In the genomic region with DNA sequence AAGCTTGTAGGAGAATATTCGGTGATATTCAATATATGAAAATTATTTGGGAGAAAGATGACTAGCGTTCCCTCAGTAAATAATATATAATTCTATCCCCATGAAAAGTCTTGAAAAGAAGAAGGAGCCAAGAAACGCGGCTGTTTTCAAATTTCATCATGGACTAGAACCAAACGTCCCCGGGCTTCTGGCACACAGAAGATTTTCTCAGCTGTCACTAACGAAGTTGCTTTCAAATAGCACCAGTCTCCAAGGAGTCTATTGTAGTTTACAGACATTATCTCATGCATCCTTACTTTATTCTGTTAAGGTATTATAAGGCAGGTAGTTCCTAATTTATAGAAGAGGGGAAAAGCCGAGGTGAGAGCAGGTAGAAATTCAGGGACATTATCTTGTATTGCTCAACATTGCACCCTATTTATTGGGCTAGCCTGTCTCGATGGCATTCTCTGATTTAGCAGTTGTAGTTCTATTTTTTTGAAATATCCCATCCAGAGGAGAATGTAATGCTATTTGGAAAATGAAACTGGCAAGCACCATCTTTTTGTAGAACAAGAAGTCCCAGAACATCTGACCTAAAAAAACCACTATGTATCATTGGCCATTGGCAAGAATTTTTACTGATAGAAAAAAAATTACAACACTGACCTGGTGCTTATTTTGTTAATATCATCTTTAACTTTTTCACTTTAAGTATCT, we compare ENCODE assay signal across 23 cellular contexts.
A peak's percentile ranks its signal among the peaks of the same experiment; 100 is the strongest.
DNase-seq lines count a peak whose midpoint lies in the region; ATAC-seq and TF ChIP-seq lines count a peak whose summit lies in the region.
"Had no signal": no experiment of that assay in that cellular context is flagged by ENCODE, and none has a peak within 500 bp of the region (broad histone marks: within the 10 kb centered on the region; RNA-seq: fewer than 3 reads in every experiment).

No MANE protein-coding gene starts in this region.

- peak; percentile 64 for TF ChIP-seq EP300 in suprapubic skin (IDR thresholded peaks at IDR 0.05)

- H3K9me3 ChIP-seq in adipocyte (ENCODE audit: control insufficient read depth, low read length), result no peaks in the 10 kb centered on the region
- H3K9me3 ChIP-seq in suprapubic skin, result no peaks in the 10 kb centered on the region
- H3K9me3 ChIP-seq: ovary, SJSA1 had no signal

- ATAC-seq in GM18861 (IDR thresholded peaks at IDR 0.05; ENCODE audit: unreplicated experiment), result no peak
- ATAC-seq: activated CD8-positive, alpha-beta T cell treated with anti-CD3 and anti-CD28 coated beads for 36 hours; activated T-cell treated with anti-CD3 and anti-CD28 coated beads, Interleukin-2, amount 50 U/mL, for 4 hours; GM12878; left colon; T-helper 17 cell; WTC11 had no signal

- no peaks in the 10 kb centered on the region for H3K27me3 Mint-ChIP-seq in nephron progenitor cell (ENCODE audit: low read depth, poor library complexity)
- H3K27me3 Mint-ChIP-seq: activated naive CD4-positive, alpha-beta T cell treated with anti-CD3 and anti-CD28 coated beads, Interleukin-2, amount 10 ng/mL, durations not matched to agents 7 days and 5 days; T-helper 17 cell had no signal

- no peak overlapping the region for H3K4me3 Mint-ChIP-seq in nephron progenitor cell
- H3K4me3 Mint-ChIP-seq: activated CD8-positive, alpha-beta T cell treated with anti-CD3 and anti-CD28 coated beads for 36 hours; activated naive CD4-positive, alpha-beta T cell treated with anti-CD3 and anti-CD28 coated beads, Interleukin-2, amount 10 ng/mL, durations not matched to agents 7 days and 5 days; activated T-cell treated with anti-CD3 and anti-CD28 coated beads, Interleukin-2, amount 50 U/mL, for 4 hours; CD4-positive, CD25-positive, alpha-beta regulatory T cell; T-helper 17 cell; WTC11 had no signal

- peaks cover 82% of the 10 kb centered on the region for H3K36me3 Mint-ChIP-seq in nephron progenitor cell (ENCODE audit: low read depth)
- H3K36me3 Mint-ChIP-seq: activated naive CD4-positive, alpha-beta T cell treated with anti-CD3 and anti-CD28 coated beads, Interleukin-2, amount 10 ng/mL, durations not matched to agents 7 days and 5 days; CD4-positive, CD25-positive, alpha-beta regulatory T cell had no signal

- H3K9me3 Mint-ChIP-seq in nephron progenitor cell, result no peaks in the 10 kb centered on the region
- H3K9me3 Mint-ChIP-seq: activated CD8-positive, alpha-beta T cell treated with anti-CD3 and anti-CD28 coated beads for 36 hours; activated naive CD4-positive, alpha-beta T cell treated with anti-CD3 and anti-CD28 coated beads, Interleukin-2, amount 10 ng/mL, durations not matched to agents 7 days and 5 days; activated T-cell treated with anti-CD3 and anti-CD28 coated beads, Interleukin-2, amount 50 U/mL, for 4 hours; WTC11 had no signal

- H3K4me1 ChIP-seq in adipocyte (ENCODE audit: control insufficient read depth, insufficient read depth, low read length), result peaks cover 29% of the 10 kb centered on the region
- peaks cover 15% of the 10 kb centered on the region for H3K4me1 ChIP-seq in suprapubic skin

- H3K36me3 ChIP-seq in adipocyte (ENCODE audit: control insufficient read depth, insufficient read depth, low read length, severe bottlenecking), result no peaks in the 10 kb centered on the region
- no peaks in the 10 kb centered on the region for H3K36me3 ChIP-seq in suprapubic skin
- H3K36me3 ChIP-seq: ovary, SJSA1 had no signal

- no peak for TF ChIP-seq POLR2A in suprapubic skin (IDR thresholded peaks at IDR 0.05)

- WGBS in suprapubic skin, result 41% methylated on average over 9 of the region's 9 CpGs

- H3K4me3 ChIP-seq in adipocyte (ENCODE audit: low read length) (peak overlapping the region; percentile 58), fibroblast of mammary gland (ENCODE audit: control insufficient read depth, low read depth, low read length) (no peak overlapping the region), suprapubic skin (no peak overlapping the region)
- H3K4me3 ChIP-seq: GM12878, ovary, SJSA1 had no signal

- TF ChIP-seq CTCF in fibroblast of mammary gland (conservative IDR thresholded peaks at IDR 0.05; ENCODE audit: control insufficient read depth, insufficient read depth, low read depth, low read length) (no peak), suprapubic skin (IDR thresholded peaks at IDR 0.05) (no peak), nephron progenitor cell (IDR thresholded peaks at IDR 0.05) (no peak)

- H3K4me1 Mint-ChIP-seq in nephron progenitor cell, result peaks cover 25% of the 10 kb centered on the region
- H3K4me1 Mint-ChIP-seq: activated naive CD4-positive, alpha-beta T cell treated with anti-CD3 and anti-CD28 coated beads, Interleukin-2, amount 10 ng/mL, durations not matched to agents 7 days and 5 days; WTC11 had no signal

- peak overlapping the region; percentile 67 for H3K27ac ChIP-seq in suprapubic skin
- H3K27ac ChIP-seq: SJSA1 had no signal

- H3K27ac Mint-ChIP-seq in nephron progenitor cell, result no peak overlapping the region
- H3K27ac Mint-ChIP-seq: activated CD8-positive, alpha-beta T cell treated with anti-CD3 and anti-CD28 coated beads for 36 hours; activated naive CD4-positive, alpha-beta T cell treated with anti-CD3 and anti-CD28 coated beads, Interleukin-2, amount 10 ng/mL, durations not matched to agents 7 days and 5 days; CD4-positive, CD25-positive, alpha-beta regulatory T cell; T-helper 17 cell; WTC11 had no signal

- H3K9ac ChIP-seq in adipocyte (ENCODE audit: low read length), result peak overlapping the region; percentile 64

- DNase-seq in adipocyte (ENCODE audit: low read depth) (no peak), fibroblast of mammary gland (ENCODE audit: low read depth) (peak; percentile 28), myocyte (ENCODE audit: low read depth) (peak; percentile 61), suprapubic skin (ENCODE audit: low spot score in 2 of 2) (no peak), COR-L47 (lab: John Stamatoyannopoulos, UW) (no peak), nephron progenitor cell (no peak), NCI-H2196 (lab: John Stamatoyannopoulos, UW; ENCODE audit: unreplicated experiment) (no peak)
- DNase-seq: activated CD8-positive, alpha-beta T cell treated with anti-CD3 and anti-CD28 coated beads for 36 hours; activated naive CD4-positive, alpha-beta T cell treated with anti-CD3 and anti-CD28 coated beads, Interleukin-2, amount 10 ng/mL, durations not matched to agents 7 days and 5 days; activated T-cell treated with anti-CD3 and anti-CD28 coated beads, Interleukin-2, amount 50 U/mL, for 4 hours; CD4-positive, CD25-positive, alpha-beta regulatory T cell; cortex of kidney; DMS153; HCEC 1CT; left colon; NCI-H1694; NCI-H226; T-helper 17 cell had no signal

- H3K27me3 ChIP-seq in adipocyte (replicated peaks; ENCODE audit: control insufficient read depth, insufficient read depth, low read length), result no peaks in the 10 kb centered on the region
- no peaks in the 10 kb centered on the region for H3K27me3 ChIP-seq in suprapubic skin
- H3K27me3 ChIP-seq: ovary, SJSA1 had no signal

Comparison
In these comparisons a context has a peak if more than half of its experiments do, and no peak if none do; other contexts are left out.
1. DNase-seq: peak in fibroblast of mammary gland (single experiment) and myocyte (single experiment); none in adipocyte (single experiment), suprapubic skin (0 of 2), COR-L47 (single experiment), nephron progenitor cell (single experiment) and NCI-H2196 (single experiment).